In the genomic region with DNA sequence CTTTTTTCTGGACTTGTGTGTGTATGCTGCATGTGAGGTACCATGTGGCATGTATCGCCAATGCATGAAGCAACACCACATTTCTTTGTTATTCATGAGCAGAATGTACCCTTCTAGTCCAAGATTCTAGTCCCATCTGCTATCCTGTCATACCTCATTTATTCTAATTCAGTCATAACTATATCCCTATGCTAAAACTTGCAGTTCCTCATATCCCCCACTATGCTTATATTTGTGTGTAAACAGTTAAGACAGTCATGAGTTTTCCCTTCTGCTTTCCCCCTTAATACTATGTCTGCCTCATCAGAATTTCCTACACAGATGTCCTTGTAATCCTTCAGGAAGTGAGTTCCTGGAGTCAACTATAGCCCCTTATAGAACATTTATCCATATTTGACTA, we compare ENCODE assay signal across 24 cellular contexts. TPM values are rescaled to one million over a fixed set of nuclear protein-coding genes. Genes with fewer than 3 reads are reported as not detected.
"Had no signal": no experiment of that assay in that cellular context is flagged by ENCODE, and none has a peak within 500 bp of the region (broad histone marks: within the 10 kb centered on the region; RNA-seq: fewer than 3 reads in every experiment).

No MANE protein-coding gene starts in this region.

- H3K4me2 ChIP-seq: hepatocyte, neural progenitor cell had no signal

- H3K4me1 ChIP-seq: neural progenitor cell, prostate gland, right atrium auricular region, sigmoid colon, stomach, thyroid gland had no signal

- H2AFZ ChIP-seq: hepatocyte, neural progenitor cell had no signal

- H3K27ac Mint-ChIP-seq: mesothelial cell of epicardium; naive B cell; natural killer cell treated with Interleukin-12 subunit alpha and Interleukin-12 subunit beta and Interleukin-15 and Interleukin-18, amount 100 ng/mL, for 72 hours; neural progenitor cell; stimulated activated effector memory CD8-positive, alpha-beta T cell treated with anti-CD3 and anti-CD28 coated beads, Interleukin-12 subunit alpha, Interleukin-12 subunit beta, amount 100 ng/mL, for 72 hours had no signal

- H3K9me3 ChIP-seq: gastrocnemius medialis, mucosa of descending colon, prostate gland, right atrium auricular region, sigmoid colon, stomach, thyroid gland had no signal

- ATAC-seq: gastrocnemius medialis; left lobe of liver; mucosa of descending colon; natural killer cell treated with Interleukin-12 subunit alpha and Interleukin-12 subunit beta and Interleukin-15 and Interleukin-18, amount 100 ng/mL, for 72 hours; stimulated activated effector memory CD8-positive, alpha-beta T cell treated with anti-CD3 and anti-CD28 coated beads, Interleukin-12 subunit alpha, Interleukin-12 subunit beta, amount 100 ng/mL, for 72 hours had no signal

- H3K4me3 ChIP-seq: dorsolateral prefrontal cortex, gastrocnemius medialis, hepatocyte, lung, mucosa of descending colon, neural progenitor cell, prostate gland, right atrium auricular region, sigmoid colon, stomach, thyroid gland had no signal

- H3K4me1 Mint-ChIP-seq: mesothelial cell of epicardium; neural progenitor cell; stimulated activated effector memory CD8-positive, alpha-beta T cell treated with anti-CD3 and anti-CD28 coated beads, Interleukin-12 subunit alpha, Interleukin-12 subunit beta, amount 100 ng/mL, for 72 hours had no signal

- H3K79me2 ChIP-seq: hepatocyte had no signal

- H3K4me3 Mint-ChIP-seq: mesothelial cell of epicardium; naive B cell; natural killer cell treated with Interleukin-12 subunit alpha and Interleukin-12 subunit beta and Interleukin-15 and Interleukin-18, amount 100 ng/mL, for 72 hours; neural progenitor cell; stimulated activated effector memory CD8-positive, alpha-beta T cell treated with anti-CD3 and anti-CD28 coated beads, Interleukin-12 subunit alpha, Interleukin-12 subunit beta, amount 100 ng/mL, for 72 hours had no signal

- H3K27me3 ChIP-seq: gastrocnemius medialis, hepatocyte, neural progenitor cell, right atrium auricular region, sigmoid colon, stomach, thyroid gland had no signal

- H3K36me3 ChIP-seq: prostate gland had no signal

- H3K27me3 Mint-ChIP-seq: naive B cell had no signal

- H3K9ac ChIP-seq: neural progenitor cell had no signal

- DNase-seq: dorsolateral prefrontal cortex; effector CD4-positive, alpha-beta T cell; gastrocnemius medialis; head of caudate nucleus; kidney; mesenchymal stem cell; mucosa of descending colon; naive B cell; sigmoid colon; stimulated activated CD4-positive, alpha-beta T cell treated with anti-CD3 and anti-CD28 coated beads, Interleukin-2, amount 100 ng/mL, for 24 hours; stimulated activated CD4-positive, alpha-beta T cell treated with anti-CD3 and anti-CD28 coated beads, Interleukin-4, amount 100 ng/mL, for 24 hours; stimulated activated naive CD4-positive, alpha-beta T cell treated with Interleukin-2 at 50 U/mL for 16 hours; stomach; thyroid gland; trophoblast cell had no signal

- H3K9me3 Mint-ChIP-seq: natural killer cell treated with Interleukin-12 subunit alpha and Interleukin-12 subunit beta and Interleukin-15 and Interleukin-18, amount 100 ng/mL, for 72 hours; neural progenitor cell; stimulated activated effector memory CD8-positive, alpha-beta T cell treated with anti-CD3 and anti-CD28 coated beads, Interleukin-12 subunit alpha, Interleukin-12 subunit beta, amount 100 ng/mL, for 72 hours had no signal

- H3K27ac ChIP-seq: dorsolateral prefrontal cortex, hepatocyte, neural progenitor cell, prostate gland, right atrium auricular region, sigmoid colon, stomach, thyroid gland had no signal

RNA-seq across cellular contexts. Expression of a gene that starts 36.5 kb away (rescaled TPM):
- total RNA-seq: natural killer cell treated with Interleukin-12 subunit alpha and Interleukin-12 subunit beta and Interleukin-15 and Interleukin-18, amount 100 ng/mL, for 72 hours had no signal
